Comparison of ENCODE assay signal across 21 cellular contexts in the genomic region with DNA sequence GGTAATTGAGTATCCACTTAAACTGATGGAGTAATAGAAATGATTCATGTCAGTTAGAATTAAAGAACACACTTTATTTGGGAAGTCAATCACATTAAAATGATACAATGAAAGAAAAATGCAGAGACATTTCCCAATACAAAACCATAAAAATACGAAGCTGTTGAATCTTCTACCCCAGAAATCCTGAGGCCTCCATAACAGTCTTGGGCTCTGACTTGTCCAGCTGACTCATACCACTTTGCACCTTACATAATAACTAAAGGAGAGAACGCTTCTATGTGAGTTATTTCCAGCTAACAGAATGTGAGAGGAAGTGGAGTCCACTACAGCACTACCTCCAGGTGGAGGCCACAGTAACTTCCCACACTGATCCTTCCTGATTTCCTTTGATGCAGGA.
DNase-seq lines count a peak whose midpoint lies in the region; ATAC-seq and TF ChIP-seq lines count a peak whose summit lies in the region.
"Had no signal": no experiment of that assay in that cellular context is flagged by ENCODE, and none has a peak within 500 bp of the region (broad histone marks: within the 10 kb centered on the region; RNA-seq: fewer than 3 reads in every experiment).

No MANE protein-coding gene starts in this region.

- no peak overlapping the region for H3K23ac ChIP-seq in mesenchymal stem cell (ENCODE audit: low read length in 2 of 2)

- H3K4me3 ChIP-seq in mesenchymal stem cell (ENCODE audit: insufficient read depth in 1 of 2, low read depth in 1 of 2, low read length in 2 of 2) (no peak overlapping the region), MM.1S (ENCODE audit: low read length) (no peak overlapping the region)
- H3K4me3 ChIP-seq: GM23338 had no signal

- CTCF ChIA-PET in WTC11 (lab: Charles Lee), result no interaction called here

- no peak overlapping the region for H4K8ac ChIP-seq in mesenchymal stem cell (ENCODE audit: low read length)

- no peak overlapping the region for H3K9ac ChIP-seq in mesenchymal stem cell (ENCODE audit: low read length)
- no peak overlapping the region for H3K9ac ChIP-seq in MM.1S (ENCODE audit: low read length)

- H3K4me3 Mint-ChIP-seq in WTC11, result no peak overlapping the region
- no peak overlapping the region for H3K4me3 Mint-ChIP-seq in natural killer cell treated with Interleukin-12 subunit alpha and Interleukin-12 subunit beta and Interleukin-15 and Interleukin-18, amount 100 ng/mL, for 72 hours
- H3K4me3 Mint-ChIP-seq: CD4-positive, alpha-beta memory T cell; GM23338 had no signal

- H2BK5ac ChIP-seq in mesenchymal stem cell (ENCODE audit: low read depth, low read length, poor library complexity, severe bottlenecking), result no peak overlapping the region

- no peaks in the 10 kb centered on the region for H3K79me2 ChIP-seq in MM.1S (ENCODE audit: low read length)

- no peaks in the 10 kb centered on the region for H3K36me3 ChIP-seq in mesenchymal stem cell (ENCODE audit: control insufficient read depth in 1 of 2, insufficient read depth in 2 of 2, low read depth in 1 of 2, low read length in 2 of 2)
- no peaks in the 10 kb centered on the region for H3K36me3 ChIP-seq in MM.1S (replicated peaks; ENCODE audit: insufficient read depth, low read length)
- H3K36me3 ChIP-seq: BE2C had no signal

- H3K27ac ChIP-seq in mesenchymal stem cell (ENCODE audit: low read length, poor library complexity, severe bottlenecking) (peak overlapping the region; percentile 43), MM.1S (ENCODE audit: low read length) (no peak overlapping the region)

- peaks cover 53% of the 10 kb centered on the region for H3K4me1 Mint-ChIP-seq in WTC11
- no peaks in the 10 kb centered on the region for H3K4me1 Mint-ChIP-seq in natural killer cell treated with Interleukin-12 subunit alpha and Interleukin-12 subunit beta and Interleukin-15 and Interleukin-18, amount 100 ng/mL, for 72 hours (ENCODE audit: low read depth in 2 of 2)
- H3K4me1 Mint-ChIP-seq: CD4-positive, alpha-beta memory T cell had no signal

- H3K27me3 ChIP-seq in mesenchymal stem cell (ENCODE audit: control insufficient read depth in 1 of 2, insufficient read depth in 1 of 2, low read length in 2 of 2) (no peaks in the 10 kb centered on the region), MM.1S (replicated peaks; ENCODE audit: insufficient read depth, low read length) (no peaks in the 10 kb centered on the region)
- H3K27me3 ChIP-seq: BE2C had no signal

- no peaks in the 10 kb centered on the region for H4K20me1 ChIP-seq in MM.1S (ENCODE audit: insufficient read depth, low read length)

- POLR2A ChIA-PET in WTC11 (lab: Charles Lee), result interaction anchor here (0.6 kb wide), 1 partner anchor 281 kb away, joined by 3 read pairs; no protein-coding TSS in a partner anchor

- no peak overlapping the region for H2BK120ac ChIP-seq in mesenchymal stem cell (ENCODE audit: low read depth, low read length)

- no peak overlapping the region for H3K14ac ChIP-seq in mesenchymal stem cell (ENCODE audit: low read length in 2 of 2)

- no peak overlapping the region for H3K4ac ChIP-seq in mesenchymal stem cell (ENCODE audit: low read depth in 1 of 2, low read length in 2 of 2)

- no peaks in the 10 kb centered on the region for H3K4me1 ChIP-seq in mesenchymal stem cell (ENCODE audit: control insufficient read depth, insufficient read depth, low read depth, low read length)
- H3K4me1 ChIP-seq in MM.1S (ENCODE audit: low read length), result no peaks in the 10 kb centered on the region
- H3K4me1 ChIP-seq: BE2C had no signal

- H3K36me3 Mint-ChIP-seq in WTC11, result peaks cover 46% of the 10 kb centered on the region
- H3K36me3 Mint-ChIP-seq in natural killer cell treated with Interleukin-12 subunit alpha and Interleukin-12 subunit beta and Interleukin-15 and Interleukin-18, amount 100 ng/mL, for 72 hours, result peaks cover 3% of the 10 kb centered on the region
- H3K36me3 Mint-ChIP-seq: CD4-positive, alpha-beta memory T cell had no signal

- DNase-seq in ELR (ENCODE audit: low read depth) (peak; percentile 54), M059J (ENCODE audit: low read depth) (peak; percentile 62), WTC11 (ENCODE audit: low spot score) (no peak), mesenchymal stem cell (peak; percentile 40), MM.1S (no peak), dermis blood vessel endothelial cell (no peak), left colon (no peak)
- no peak for DNase-seq in natural killer cell treated with Interleukin-12 subunit alpha and Interleukin-12 subunit beta and Interleukin-15 and Interleukin-18, amount 100 ng/mL, for 72 hours (ENCODE audit: low spot score)
- DNase-seq: BE2C; CD4-positive, alpha-beta memory T cell; DMS79 treated with DMSO at 0.1 percent for 48 hours; GDM1; IMR-90; Kasumi-1; MV-4-11; NCI-H146; NCI-H2081 treated with DMSO at 0.1 percent for 48 hours; NCI-H345; Right ventricle myocardium superior had no signal

- H3K27ac Mint-ChIP-seq in WTC11, result peak overlapping the region; percentile 55
- no peak overlapping the region for H3K27ac Mint-ChIP-seq in natural killer cell treated with Interleukin-12 subunit alpha and Interleukin-12 subunit beta and Interleukin-15 and Interleukin-18, amount 100 ng/mL, for 72 hours
- H3K27ac Mint-ChIP-seq: CD4-positive, alpha-beta memory T cell; GM23338 had no signal

- intact Hi-C loops in left colon (cut with DNase I, micrococcal nuclease), result no loop called here

- whole genome bisulfite sequencing in mesenchymal stem cell, result 24% methylated on average over 2 of the region's 2 CpGs

- H3K9me3 Mint-ChIP-seq in WTC11, result peaks cover 37% of the 10 kb centered on the region
- H3K9me3 Mint-ChIP-seq in natural killer cell treated with Interleukin-12 subunit alpha and Interleukin-12 subunit beta and Interleukin-15 and Interleukin-18, amount 100 ng/mL, for 72 hours, result peaks cover 23% of the 10 kb centered on the region

- no peak overlapping the region for H2BK15ac ChIP-seq in mesenchymal stem cell (ENCODE audit: low read depth, poor library complexity, severe bottlenecking)

- H3K27me3 Mint-ChIP-seq in WTC11 (ENCODE audit: low read depth), result no peaks in the 10 kb centered on the region
- no peaks in the 10 kb centered on the region for H3K27me3 Mint-ChIP-seq in natural killer cell treated with Interleukin-12 subunit alpha and Interleukin-12 subunit beta and Interleukin-15 and Interleukin-18, amount 100 ng/mL, for 72 hours
- H3K27me3 Mint-ChIP-seq: CD4-positive, alpha-beta memory T cell had no signal

- TF ChIP-seq CTCF in WTC11 (IDR thresholded peaks at IDR 0.05), result no peak
- no peak for TF ChIP-seq CTCF in MM.1S (IDR thresholded peaks at IDR 0.05; ENCODE audit: low read length)

- H3K18ac ChIP-seq in mesenchymal stem cell (ENCODE audit: low read depth in 1 of 2, low read length in 2 of 2), result no peak overlapping the region

- ATAC-seq in WTC11 (no peak), left colon (no peak)
- ATAC-seq in natural killer cell treated with Interleukin-12 subunit alpha and Interleukin-12 subunit beta and Interleukin-15 and Interleukin-18, amount 100 ng/mL, for 72 hours, result no peak
- ATAC-seq: GM23338, SK-N-SH treated with all-trans-retinoic acid at 6 μM for 48 hours had no signal

- no peak overlapping the region for H4K91ac ChIP-seq in mesenchymal stem cell (ENCODE audit: low read length)

- no peaks in the 10 kb centered on the region for H3F3A ChIP-seq in MM.1S (ENCODE audit: insufficient read depth, low read length)

- H2AK5ac ChIP-seq in mesenchymal stem cell (ENCODE audit: low read length, severe bottlenecking), result no peak overlapping the region

- H3K79me1 ChIP-seq in mesenchymal stem cell (replicated peaks; ENCODE audit: low read length, poor library complexity, severe bottlenecking), result no peaks in the 10 kb centered on the region

- H3K9me3 ChIP-seq in mesenchymal stem cell (ENCODE audit: control insufficient read depth, low read length) (no peaks in the 10 kb centered on the region), MM.1S (replicated peaks; ENCODE audit: insufficient read depth, low read length) (no peaks in the 10 kb centered on the region)

- H3K4me2 ChIP-seq in mesenchymal stem cell (ENCODE audit: low read length, poor library complexity, severe bottlenecking) (no peak overlapping the region), MM.1S (ENCODE audit: low read depth, low read length) (no peak overlapping the region)
- H3K4me2 ChIP-seq: GM23338 had no signal

- no peak overlapping the region for H2BK12ac ChIP-seq in mesenchymal stem cell (ENCODE audit: low read length in 2 of 2)

- H3K9me2 ChIP-seq in MM.1S (replicated peaks; ENCODE audit: insufficient read depth, low read length), result no peaks in the 10 kb centered on the region

- H2AFZ ChIP-seq in mesenchymal stem cell (ENCODE audit: low read depth, low read length) (no peak overlapping the region), MM.1S (ENCODE audit: low read length) (no peak overlapping the region)
- H2AFZ ChIP-seq: GM23338 had no signal

TF ChIP-seq in WTC11, 78 proteins besides CTCF, POLR2A, EP300 and RAD21 (continues in another document):
- TF ChIP-seq, protein P1, sequence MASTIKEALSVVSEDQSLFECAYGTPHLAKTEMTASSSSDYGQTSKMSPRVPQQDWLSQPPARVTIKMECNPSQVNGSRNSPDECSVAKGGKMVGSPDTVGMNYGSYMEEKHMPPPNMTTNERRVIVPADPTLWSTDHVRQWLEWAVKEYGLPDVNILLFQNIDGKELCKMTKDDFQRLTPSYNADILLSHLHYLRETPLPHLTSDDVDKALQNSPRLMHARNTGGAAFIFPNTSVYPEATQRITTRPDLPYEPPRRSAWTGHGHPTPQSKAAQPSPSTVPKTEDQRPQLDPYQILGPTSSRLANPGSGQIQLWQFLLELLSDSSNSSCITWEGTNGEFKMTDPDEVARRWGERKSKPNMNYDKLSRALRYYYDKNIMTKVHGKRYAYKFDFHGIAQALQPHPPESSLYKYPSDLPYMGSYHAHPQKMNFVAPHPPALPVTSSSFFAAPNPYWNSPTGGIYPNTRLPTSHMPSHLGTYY (CRISPR knock-in tag; IDR thresholded peaks at IDR 0.05), result no peak
- no peak for TF ChIP-seq MYBL2 (CRISPR knock-in tag; IDR thresholded peaks at IDR 0.05)

Comparison
In these comparisons a context has a peak if more than half of its experiments do, and no peak if none do; other contexts are left out.
1. DNase-seq: peak in ELR (single experiment), M059J (single experiment) and mesenchymal stem cell (single experiment); none in WTC11 (single experiment), MM.1S (single experiment), natural killer cell treated with Interleukin-12 subunit alpha and Interleukin-12 subunit beta and Interleukin-15 and Interleukin-18, amount 100 ng/mL, for 72 hours (single experiment), dermis blood vessel endothelial cell (single experiment) and left colon (0 of 2).